Comparison of ENCODE assay signal across 17 cellular contexts in the genomic region with DNA sequence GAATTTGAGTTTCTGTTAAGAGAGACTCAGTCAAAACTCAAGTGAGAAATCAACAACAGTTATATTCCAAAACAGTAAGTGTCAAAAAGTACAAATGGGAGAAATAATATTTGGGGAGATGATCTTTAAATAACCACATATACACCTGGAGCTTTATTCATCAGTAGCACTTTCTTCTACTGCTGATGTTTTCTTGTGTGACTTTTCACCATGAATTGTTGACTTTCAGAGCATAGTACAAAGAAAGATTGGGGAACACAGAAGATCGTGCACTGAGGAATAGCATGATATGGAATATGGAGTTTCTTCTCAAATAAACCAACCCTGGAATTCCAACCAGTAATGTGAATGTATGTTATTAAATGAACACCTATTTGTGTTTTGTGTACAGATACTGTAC.
DNase-seq lines count a peak whose midpoint lies in the region; FAIRE-seq and TF ChIP-seq lines count a peak whose summit lies in the region.
"Had no signal": no experiment of that assay in that cellular context is flagged by ENCODE, and none has a peak within 500 bp of the region (broad histone marks: within the 10 kb centered on the region; RNA-seq: fewer than 3 reads in every experiment).

No MANE protein-coding gene starts in this region.

- H3K27ac ChIP-seq in HEK293 (ENCODE audit: extremely low read depth, low read depth, low read length) (no peak overlapping the region), trophoblast cell (ENCODE audit: low read depth, low read length) (no peak overlapping the region)
- H3K27ac ChIP-seq: BLaER1 treated with 17β-estradiol and CSF1 and Interleukin-3, amounts not matched to agents 10 nM and 100 nM had no signal

- in situ Hi-C loops in GM13976 (cut with MboI; ENCODE audit: low sequenced_read_pairs, unreplicated experiment), result no loop called here

- no peak overlapping the region for H4K12ac ChIP-seq in trophoblast cell (ENCODE audit: low read depth, low read length)

- POLR2A ChIA-PET in HEK293 (lab: Yijun Ruan, JAX), result no interaction called here

- H3K14ac ChIP-seq in trophoblast cell (ENCODE audit: low read length), result no peak overlapping the region

- TF ChIP-seq POLR2A in GM12892 (IDR thresholded peaks at IDR 0.05; ENCODE audit: low read depth, low read length), result no peak

- no CpG with 5 or more reads among the region's 1 CpG for WGBS in trophoblast cell (ENCODE audit: extremely low coverage, insufficient coverage, insufficient read length)

- no peak overlapping the region for H2BK12ac ChIP-seq in trophoblast cell (ENCODE audit: low read length)

- no peak overlapping the region for H2AK5ac ChIP-seq in trophoblast cell (ENCODE audit: low read length)

- no peak overlapping the region for H3K18ac ChIP-seq in trophoblast cell (ENCODE audit: low read length)

- no peak for DNase-seq in GM12892 (ENCODE audit: insufficient read length)
- no peak for DNase-seq in HT-29 (ENCODE audit: low spot score)
- DNase-seq in trophoblast cell, result no peak
- DNase-seq in GM13976 (ENCODE audit: low spot score), result no peak
- DNase-seq: BE2C; CD4-positive, alpha-beta T cell; CD8-positive, alpha-beta memory T cell; DMS 273 treated with DMSO at 0.1 percent for 48 hours; DMS79; GF-D8; GOT3 had no signal

- no peak overlapping the region for H2BK5ac ChIP-seq in trophoblast cell (ENCODE audit: low read depth, low read length, poor library complexity)

- no peak overlapping the region for H3K9ac ChIP-seq in trophoblast cell (ENCODE audit: low read length)
- H3K9ac ChIP-seq: BLaER1 treated with 17β-estradiol and CSF1 and Interleukin-3, amounts not matched to agents 10 nM and 100 nM had no signal

- peaks cover 28% of the 10 kb centered on the region for H3K4me1 ChIP-seq in HEK293 (ENCODE audit: control insufficient read depth, insufficient read depth, low read length)
- no peaks in the 10 kb centered on the region for H3K4me1 ChIP-seq in trophoblast cell (ENCODE audit: control insufficient read depth in 1 of 2, insufficient read depth in 2 of 2, low read length in 2 of 2)
- H3K4me1 ChIP-seq: BE2C; BLaER1 treated with 17β-estradiol and CSF1 and Interleukin-3, amounts not matched to agents 10 nM and 100 nM; HAP-1 had no signal

- FAIRE-seq in GM12892 (lab: Jason Lieb, UNC), result peak; percentile 33
- FAIRE-seq in islet of Langerhans (lab: Jason Lieb, UNC), result peak; percentile 5
- FAIRE-seq: D721Med, H54 had no signal

- no peaks in the 10 kb centered on the region for H3K79me1 ChIP-seq in trophoblast cell (ENCODE audit: low read length)

- H3K9me3 ChIP-seq in HEK293 (ENCODE audit: control insufficient read depth, insufficient read depth, low read depth, low read length) (no peaks in the 10 kb centered on the region), trophoblast cell (ENCODE audit: insufficient read depth, low read depth, low read length) (no peaks in the 10 kb centered on the region)
- H3K9me3 ChIP-seq: BE2C; BLaER1 treated with 17β-estradiol and CSF1 and Interleukin-3, amounts not matched to agents 10 nM and 100 nM; HAP-1 had no signal

- H3K79me2 ChIP-seq in trophoblast cell (ENCODE audit: control insufficient read depth, insufficient read depth, low read length, poor library complexity), result no peaks in the 10 kb centered on the region

- TF ChIP-seq CTCF in HEK293 (tag by site-specific recombination; IDR thresholded peaks at IDR 0.05), result no peak
- TF ChIP-seq CTCF in GM13976 (IDR thresholded peaks at IDR 0.05; ENCODE audit: borderline replicate concordance, control extremely low read depth, extremely low read depth, insufficient read depth, missing control alignments), result no peak

- H3K27me3 ChIP-seq in trophoblast cell (ENCODE audit: insufficient read depth, low read length), result no peaks in the 10 kb centered on the region
- H3K27me3 ChIP-seq: BE2C; BLaER1 treated with 17β-estradiol and CSF1 and Interleukin-3, amounts not matched to agents 10 nM and 100 nM had no signal

- H3K4ac ChIP-seq in trophoblast cell (ENCODE audit: low read depth, low read length), result no peak overlapping the region

- CTCF ChIA-PET in HEK293 (lab: Yijun Ruan, JAX), result no interaction called here

- no peak overlapping the region for H3K4me3 ChIP-seq in HEK293 (ENCODE audit: low read depth, low read length)
- H3K4me3 ChIP-seq in trophoblast cell (ENCODE audit: low read depth, low read length), result no peak overlapping the region
- H3K4me3 ChIP-seq: BLaER1 treated with 17β-estradiol and CSF1 and Interleukin-3, amounts not matched to agents 10 nM and 100 nM; HAP-1 had no signal

- no peak overlapping the region for H3K23ac ChIP-seq in trophoblast cell (ENCODE audit: low read length)

- no peak overlapping the region for H4K91ac ChIP-seq in trophoblast cell (ENCODE audit: low read depth, low read length)

- no peak overlapping the region for H3K4me2 ChIP-seq in trophoblast cell (ENCODE audit: low read length)
- H3K4me2 ChIP-seq: BLaER1 treated with 17β-estradiol and CSF1 and Interleukin-3, amounts not matched to agents 10 nM and 100 nM had no signal

- no peak overlapping the region for H2AFZ ChIP-seq in trophoblast cell (ENCODE audit: insufficient read depth, low read length, poor library complexity)

- H2BK120ac ChIP-seq in trophoblast cell (ENCODE audit: insufficient read depth, low read length, poor library complexity), result no peak overlapping the region

- H3K36me3 ChIP-seq in HEK293 (ENCODE audit: control insufficient read depth in 2 of 2, insufficient read depth in 1 of 2, low read length in 2 of 2) (no peaks in the 10 kb centered on the region), trophoblast cell (ENCODE audit: control insufficient read depth in 1 of 2, insufficient read depth in 2 of 2, low read length in 2 of 2) (no peaks in the 10 kb centered on the region)
- H3K36me3 ChIP-seq: BE2C; BLaER1 treated with 17β-estradiol and CSF1 and Interleukin-3, amounts not matched to agents 10 nM and 100 nM; HAP-1 had no signal

- no peak overlapping the region for H4K8ac ChIP-seq in trophoblast cell (ENCODE audit: low read depth, low read length)

TF ChIP-seq in HEK293, 187 proteins besides CTCF, POLR2A, EP300 and RAD21:
- TF ChIP-seq ZNF600 (tag by site-specific recombination; IDR thresholded peaks at IDR 0.05), result peak; percentile 81; the same call in 1 of the 2 replicates
- TF ChIP-seq, protein P1, sequence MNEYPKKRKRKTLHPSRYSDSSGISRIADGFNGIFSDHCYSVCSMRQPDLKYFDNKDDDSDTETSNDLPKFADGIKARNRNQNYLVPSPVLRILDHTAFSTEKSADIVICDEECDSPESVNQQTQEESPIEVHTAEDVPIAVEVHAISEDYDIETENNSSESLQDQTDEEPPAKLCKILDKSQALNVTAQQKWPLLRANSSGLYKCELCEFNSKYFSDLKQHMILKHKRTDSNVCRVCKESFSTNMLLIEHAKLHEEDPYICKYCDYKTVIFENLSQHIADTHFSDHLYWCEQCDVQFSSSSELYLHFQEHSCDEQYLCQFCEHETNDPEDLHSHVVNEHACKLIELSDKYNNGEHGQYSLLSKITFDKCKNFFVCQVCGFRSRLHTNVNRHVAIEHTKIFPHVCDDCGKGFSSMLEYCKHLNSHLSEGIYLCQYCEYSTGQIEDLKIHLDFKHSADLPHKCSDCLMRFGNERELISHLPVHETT (tag by site-specific recombination; IDR thresholded peaks at IDR 0.05), result no peak
- TF ChIP-seq ZNF561 (tag by site-specific recombination; IDR thresholded peaks at IDR 0.05; ENCODE audit: borderline replicate concordance), result no peak
- peak; percentile 84 for TF ChIP-seq ZNF10 (tag by site-specific recombination; IDR thresholded peaks at IDR 0.05)
- no peak for TF ChIP-seq ZNF341 (tag by site-specific recombination; IDR thresholded peaks at IDR 0.05; ENCODE audit: low read depth)
